2 cellular contexts compared by ENCODE assay signal in genomic region chr2:199581504-199581903, GRCh38.
TF ChIP-seq lines count a peak whose summit lies in the region.

No MANE protein-coding gene starts in this region.

TF ChIP-seq in endothelial cell of umbilical vein, 7 proteins besides CTCF, POLR2A, EP300 and RAD21 (continued from another document):
- no peak for TF ChIP-seq JUN (IDR thresholded peaks at IDR 0.05; ENCODE audit: borderline replicate concordance, insufficient read depth, insufficient read length, low read depth)
- TF ChIP-seq FOS (IDR thresholded peaks at IDR 0.05; ENCODE audit: borderline replicate concordance, insufficient read depth, low read length) = no peak
- no peak for TF ChIP-seq MYC (IDR thresholded peaks at IDR 0.05; ENCODE audit: low read depth, low read length)

TF ChIP-seq in neural cell, 6 proteins besides CTCF, POLR2A, EP300 and RAD21:
- no peak for TF ChIP-seq REST (IDR thresholded peaks at IDR 0.05; ENCODE audit: borderline replicate concordance)
- TF ChIP-seq SMC3 (conservative IDR thresholded peaks at IDR 0.05; ENCODE audit: poor library complexity) = no peak
